Comparison of ENCODE assay signal across 8 cellular contexts in genomic region chr1:75614455-75615379, GRCh38. TPM values are rescaled to one million over a fixed set of nuclear protein-coding genes. Genes with fewer than 3 reads are reported as not detected.
DNase-seq lines count a peak whose midpoint lies in the region; ATAC-seq, FAIRE-seq and TF ChIP-seq lines count a peak whose summit lies in the region.

No MANE protein-coding gene starts in this region.

- no peak for FAIRE-seq in HTR-8/SVneo (lab: Jason Lieb, UNC)

- H3K9ac ChIP-seq in IMR-90 (ENCODE audit: low read depth, low read length) (no peak overlapping the region), mesendoderm (ENCODE audit: low read length) (no peak overlapping the region)

- H3K18ac ChIP-seq in IMR-90 (ENCODE audit: low read depth, low read length) (no peak overlapping the region), mesendoderm (ENCODE audit: low read length) (no peak overlapping the region)

- no peak for TF ChIP-seq RAD21 in IMR-90 (IDR thresholded peaks at IDR 0.05; ENCODE audit: low read length)

- POLR2A ChIA-PET in IMR-90 (lab: Charles Lee; ENCODE audit: unreplicated experiment): no interaction called here

- no peaks in the 10 kb centered on the region for H4K20me1 ChIP-seq in IMR-90 (ENCODE audit: insufficient read depth, low read length)

- ATAC-seq in GM21576 (IDR thresholded peaks at IDR 0.05; ENCODE audit: unreplicated experiment) (peak; percentile 93), IMR-90 (ENCODE audit: low read depth) (0 out of 2 replicates have a peak, but pooled peaks have one; percentile 33)
- ATAC-seq in stimulated activated naive B cell treated with anti-CD40 and anti-IgM and Interleukin-4, amounts not matched to agents 10 μg/mL and 1 μg/mL and 100 μg/mL, for 72 hours (replicated peaks): peak; percentile 83 to 88

- no peak overlapping the region; the same call in 1 of the 2 replicates for H3K4me3 ChIP-seq in IMR-90 (ENCODE audit: insufficient read depth, low read depth, low read length)
- H3K4me3 ChIP-seq in ectodermal cell (ENCODE audit: insufficient read depth, low read depth, low read length): peak overlapping the region; percentile 55
- H3K4me3 ChIP-seq in mesendoderm (ENCODE audit: low read length): peak overlapping the region; percentile 8

- H3K14ac ChIP-seq in IMR-90 (replicated peaks; ENCODE audit: low read depth, low read length): no peak overlapping the region

- H2BK5ac ChIP-seq in IMR-90 (ENCODE audit: low read depth, low read length, poor library complexity, severe bottlenecking) (no peak overlapping the region), mesendoderm (ENCODE audit: low read length) (no peak overlapping the region)

- intact Hi-C loops in IMR-90 (cut with micrococcal nuclease): loop anchor here (5.0 kb wide), 1 partner anchor 842 kb away; no protein-coding TSS in a partner anchor

- TF ChIP-seq CTCF in IMR-90 (conservative IDR thresholded peaks at IDR 0.05; ENCODE audit: low read depth, low read length): 0 out of 2 replicates have a peak, but pooled peaks have one; percentile 21

- H3K79me2 ChIP-seq in mesendoderm (ENCODE audit: control insufficient read depth, insufficient read depth, low read length): no peaks in the 10 kb centered on the region

- H2AK5ac ChIP-seq in IMR-90 (ENCODE audit: low read depth, low read length) (no peak overlapping the region), mesendoderm (ENCODE audit: low read length) (no peak overlapping the region)

- peaks cover 2% of the 10 kb centered on the region for H3K36me3 Mint-ChIP-seq in T-helper 1 cell treated with Interleukin-12 subunit alpha and Interleukin-12 subunit beta and Interleukin-4 antibody, amounts not matched to agents 30 μg/mL and 1 μg/mL, for 36 hours (ENCODE audit: low read depth)
- no peaks in the 10 kb centered on the region for H3K36me3 Mint-ChIP-seq in stimulated activated naive B cell treated with anti-CD40 and anti-IgM and Interleukin-4, amounts not matched to agents 10 μg/mL and 1 μg/mL and 100 μg/mL, for 72 hours

- peaks cover 2% of the 10 kb centered on the region for H3K4me1 Mint-ChIP-seq in T-helper 1 cell treated with Interleukin-12 subunit alpha and Interleukin-12 subunit beta and Interleukin-4 antibody, amounts not matched to agents 30 μg/mL and 1 μg/mL, for 36 hours (ENCODE audit: low read depth)
- peaks cover 16 to 22% of the 10 kb centered on the region in 2 donors for H3K4me1 Mint-ChIP-seq in stimulated activated naive B cell treated with anti-CD40 and anti-IgM and Interleukin-4, amounts not matched to agents 10 μg/mL and 1 μg/mL and 100 μg/mL, for 72 hours

- H3K27ac Mint-ChIP-seq in T-helper 1 cell treated with Interleukin-12 subunit alpha and Interleukin-12 subunit beta and Interleukin-4 antibody, amounts not matched to agents 30 μg/mL and 1 μg/mL, for 36 hours: no peak overlapping the region
- no peak overlapping the region for H3K27ac Mint-ChIP-seq in stimulated activated naive B cell treated with anti-CD40 and anti-IgM and Interleukin-4, amounts not matched to agents 10 μg/mL and 1 μg/mL and 100 μg/mL, for 72 hours

- H3K27me3 ChIP-seq in IMR-90 (ENCODE audit: control insufficient read depth, insufficient read depth, low read length) (peaks cover 22% of the 10 kb centered on the region), ectodermal cell (ENCODE audit: control insufficient read depth, insufficient read depth, low read length, poor library complexity, severe bottlenecking) (peaks cover 68% of the 10 kb centered on the region), mesendoderm (ENCODE audit: insufficient read depth, low read length, poor library complexity) (peaks cover 6% of the 10 kb centered on the region)

- no peaks in the 10 kb centered on the region for H3K36me3 ChIP-seq in IMR-90 (ENCODE audit: control insufficient read depth, insufficient read depth, low read length)
- H3K36me3 ChIP-seq in ectodermal cell (ENCODE audit: control insufficient read depth, insufficient read depth, low read length): no peaks in the 10 kb centered on the region
- no peaks in the 10 kb centered on the region for H3K36me3 ChIP-seq in mesendoderm (ENCODE audit: control insufficient read depth, insufficient read depth, low read length)

- CTCF ChIA-PET in IMR-90 (lab: Yijun Ruan, JAX): interaction anchor here (0.5 to 1.1 kb wide), 2 partner anchors 17 to 557 kb away, joined by 3 to 4 read pairs; no protein-coding TSS in a partner anchor

- H3K9me3 ChIP-seq in IMR-90 (ENCODE audit: control insufficient read depth, insufficient read depth, low read length) (no peaks in the 10 kb centered on the region), ectodermal cell (ENCODE audit: control insufficient read depth, low read length) (no peaks in the 10 kb centered on the region)

- dilution Hi-C loops in IMR-90 (cut with HindIII; ENCODE audit: low sequenced_read_pairs, unreplicated experiment): no loop called here

- no peak for TF ChIP-seq POLR2A in IMR-90 (IDR thresholded peaks at IDR 0.05; ENCODE audit: low read depth, low read length)

- H3K4me2 ChIP-seq in IMR-90 (ENCODE audit: low read depth, low read length): peak overlapping the region; percentile 84
- H3K4me2 ChIP-seq in mesendoderm (ENCODE audit: low read length): peak overlapping the region; percentile 85

- peak overlapping the region; percentile 81 for H2AFZ ChIP-seq in IMR-90 (replicated peaks; ENCODE audit: low read length, poor library complexity)

- H3K4me3 Mint-ChIP-seq in T-helper 1 cell treated with Interleukin-12 subunit alpha and Interleukin-12 subunit beta and Interleukin-4 antibody, amounts not matched to agents 30 μg/mL and 1 μg/mL, for 36 hours: peak overlapping the region; percentile 29
- H3K4me3 Mint-ChIP-seq in stimulated activated naive B cell treated with anti-CD40 and anti-IgM and Interleukin-4, amounts not matched to agents 10 μg/mL and 1 μg/mL and 100 μg/mL, for 72 hours: peak overlapping the region; percentile 44 to 64

- H3K27ac ChIP-seq in IMR-90 (ENCODE audit: insufficient read depth, low read length): no peak overlapping the region
- H3K27ac ChIP-seq in ectodermal cell (ENCODE audit: insufficient read depth, low read depth, low read length, poor library complexity, severe bottlenecking): no peak overlapping the region
- H3K27ac ChIP-seq in mesendoderm (ENCODE audit: low read depth, low read length): no peak overlapping the region

- H3K9me1 ChIP-seq in IMR-90 (ENCODE audit: insufficient read depth, low read length): no peaks in the 10 kb centered on the region

- H4K91ac ChIP-seq in IMR-90 (ENCODE audit: insufficient read depth, low read depth, low read length): no peak overlapping the region

- H3K56ac ChIP-seq in IMR-90 (ENCODE audit: extremely low read depth, insufficient read depth, low read length) (no peak overlapping the region), mesendoderm (ENCODE audit: low read length) (no peak overlapping the region)

- H2BK20ac ChIP-seq in IMR-90 (ENCODE audit: low read depth, low read length): no peak overlapping the region

- WGBS in IMR-90 (ENCODE audit: extremely low coverage in 2 of 2, insufficient read length in 1 of 2), 2 experiments: 5% methylated on average over 26 of the region's 51 CpGs; no CpG with 5 or more reads in 1 of the 2 experiments
- WGBS in ectodermal cell, 2 experiments: 2% methylated on average over 49 of the region's 51 CpGs
- no CpG with 5 or more reads among the region's 51 CpGs for WGBS in mesendoderm (ENCODE audit: extremely low coverage, insufficient coverage, low lambda C conversion rate)

- H3K79me1 ChIP-seq in IMR-90 (ENCODE audit: low read depth in 1 of 2, low read length in 2 of 2) (no peaks in the 10 kb centered on the region), mesendoderm (ENCODE audit: low read length) (no peaks in the 10 kb centered on the region)

- no TSS peak for BruUV-seq in IMR-90 (replicated peaks; lab: Mats Ljungman, UMichigan)

- peaks cover 69% of the 10 kb centered on the region for H3K27me3 Mint-ChIP-seq in T-helper 1 cell treated with Interleukin-12 subunit alpha and Interleukin-12 subunit beta and Interleukin-4 antibody, amounts not matched to agents 30 μg/mL and 1 μg/mL, for 36 hours (ENCODE audit: low read depth)
- H3K27me3 Mint-ChIP-seq in stimulated activated naive B cell treated with anti-CD40 and anti-IgM and Interleukin-4, amounts not matched to agents 10 μg/mL and 1 μg/mL and 100 μg/mL, for 72 hours: peaks cover 59 to 77% of the 10 kb centered on the region in 2 donors

- DNase-seq in G401 (ENCODE audit: low spot score) (peak; percentile 17), IMR-90 (peak; percentile 4), mesendoderm (peak; percentile 85), HTR-8/SVneo (ENCODE audit: insufficient read length, low spot score) (no peak)
- no peak for DNase-seq in stimulated activated naive B cell treated with anti-CD40 and anti-IgM and Interleukin-4, amounts not matched to agents 10 μg/mL and 1 μg/mL and 100 μg/mL, for 72 hours

- H3K23ac ChIP-seq in IMR-90 (ENCODE audit: low read depth, low read length): no peak overlapping the region
- no peak overlapping the region for H3K23ac ChIP-seq in mesendoderm (ENCODE audit: low read length)

- no peak overlapping the region for H2BK120ac ChIP-seq in IMR-90 (ENCODE audit: low read depth, low read length)
- H2BK120ac ChIP-seq in mesendoderm (ENCODE audit: low read depth, low read length): no peak overlapping the region

- H2BK15ac ChIP-seq in IMR-90 (ENCODE audit: low read depth, low read length) (no peak overlapping the region), mesendoderm (replicated peaks; ENCODE audit: low read depth) (no peak overlapping the region)

- no peaks in the 10 kb centered on the region for H3K4me1 ChIP-seq in IMR-90 (ENCODE audit: control insufficient read depth, insufficient read depth, low read length)
- H3K4me1 ChIP-seq in ectodermal cell (ENCODE audit: control insufficient read depth, insufficient read depth, low read length): peaks cover 5% of the 10 kb centered on the region
- peaks cover 2% of the 10 kb centered on the region for H3K4me1 ChIP-seq in mesendoderm (ENCODE audit: control insufficient read depth, low read depth, low read length)

- in situ Hi-C loops in G401 (cut with HindIII; ENCODE audit: low sequenced_read_pairs): no loop called here
- in situ Hi-C loops in IMR-90 (cut with MboI; ENCODE audit: low sequenced_read_pairs): no loop called here

- no peak overlapping the region for H4K8ac ChIP-seq in IMR-90 (ENCODE audit: low read depth in 2 of 2, low read length in 2 of 2)
- no peak overlapping the region for H4K8ac ChIP-seq in mesendoderm (ENCODE audit: low read depth, low read length)

- no peaks in the 10 kb centered on the region for H3K9me3 Mint-ChIP-seq in T-helper 1 cell treated with Interleukin-12 subunit alpha and Interleukin-12 subunit beta and Interleukin-4 antibody, amounts not matched to agents 30 μg/mL and 1 μg/mL, for 36 hours
- H3K9me3 Mint-ChIP-seq in stimulated activated naive B cell treated with anti-CD40 and anti-IgM and Interleukin-4, amounts not matched to agents 10 μg/mL and 1 μg/mL and 100 μg/mL, for 72 hours: no peaks in the 10 kb centered on the region

- H3K4ac ChIP-seq in IMR-90 (ENCODE audit: low read depth, low read length) (no peak overlapping the region), mesendoderm (ENCODE audit: low read depth, low read length) (no peak overlapping the region)

- H4K5ac ChIP-seq in IMR-90 (ENCODE audit: low read depth, low read length) (no peak overlapping the region), mesendoderm (ENCODE audit: low read length) (no peak overlapping the region)

- H2AK9ac ChIP-seq in IMR-90 (replicated peaks; ENCODE audit: low read depth, low read length, poor library complexity): no peak overlapping the region

RNA-seq across cellular contexts. Expression of gene SLC44A5, which starts 3.8 kb away (rescaled TPM):
- not detected in 2 replicates for total RNA-seq in G401 (2014; rRNA removed; shearing (Covaris generic))
- under 0.01 TPM in 2 replicates for total RNA-seq in IMR-90 (2012; rRNA removed)
- not detected in 2 replicates for polyA plus RNA-seq in IMR-90 (2012; rRNA removed)
- not detected in 2 replicates for polyA plus RNA-seq in IMR-90 (2012; cell fraction: cytosol; rRNA removed)
- polyA plus RNA-seq in IMR-90 (2012; cell fraction: nucleus; rRNA removed; ENCODE audit: low replicate concordance): 0.03 TPM in 1 of 2 replicates, not detected in the other
- 8.7 TPM for polyA plus RNA-seq in ectodermal cell (2013, experiment 1 of 4)
- polyA plus RNA-seq in ectodermal cell (2013, experiment 2 of 4): 9.7 TPM
- polyA plus RNA-seq in ectodermal cell (2013, experiment 3 of 4): 6.7 TPM
- 8.0 TPM for polyA plus RNA-seq in ectodermal cell (2013, experiment 4 of 4)
- polyA plus RNA-seq in mesendoderm (2013, experiment 1 of 2): 1.00 TPM
- polyA plus RNA-seq in mesendoderm (2013, experiment 2 of 2): 0.88 TPM

Comparison
In these comparisons a context has a peak if more than half of its experiments do, and no peak if none do; other contexts are left out.
1. DNase-seq: peak in G401 (single experiment), IMR-90 (single experiment) and mesendoderm (single experiment); none in stimulated activated naive B cell treated with anti-CD40 and anti-IgM and Interleukin-4, amounts not matched to agents 10 μg/mL and 1 μg/mL and 100 μg/mL, for 72 hours (single experiment) and HTR-8/SVneo (single experiment).
2. ATAC-seq: peak in every context shown above with its lines; median percentile 93 in GM21576; 86 in stimulated activated naive B cell treated with anti-CD40 and anti-IgM and Interleukin-4, amounts not matched to agents 10 μg/mL and 1 μg/mL and 100 μg/mL, for 72 hours; 33 in IMR-90.